In the genomic region with DNA sequence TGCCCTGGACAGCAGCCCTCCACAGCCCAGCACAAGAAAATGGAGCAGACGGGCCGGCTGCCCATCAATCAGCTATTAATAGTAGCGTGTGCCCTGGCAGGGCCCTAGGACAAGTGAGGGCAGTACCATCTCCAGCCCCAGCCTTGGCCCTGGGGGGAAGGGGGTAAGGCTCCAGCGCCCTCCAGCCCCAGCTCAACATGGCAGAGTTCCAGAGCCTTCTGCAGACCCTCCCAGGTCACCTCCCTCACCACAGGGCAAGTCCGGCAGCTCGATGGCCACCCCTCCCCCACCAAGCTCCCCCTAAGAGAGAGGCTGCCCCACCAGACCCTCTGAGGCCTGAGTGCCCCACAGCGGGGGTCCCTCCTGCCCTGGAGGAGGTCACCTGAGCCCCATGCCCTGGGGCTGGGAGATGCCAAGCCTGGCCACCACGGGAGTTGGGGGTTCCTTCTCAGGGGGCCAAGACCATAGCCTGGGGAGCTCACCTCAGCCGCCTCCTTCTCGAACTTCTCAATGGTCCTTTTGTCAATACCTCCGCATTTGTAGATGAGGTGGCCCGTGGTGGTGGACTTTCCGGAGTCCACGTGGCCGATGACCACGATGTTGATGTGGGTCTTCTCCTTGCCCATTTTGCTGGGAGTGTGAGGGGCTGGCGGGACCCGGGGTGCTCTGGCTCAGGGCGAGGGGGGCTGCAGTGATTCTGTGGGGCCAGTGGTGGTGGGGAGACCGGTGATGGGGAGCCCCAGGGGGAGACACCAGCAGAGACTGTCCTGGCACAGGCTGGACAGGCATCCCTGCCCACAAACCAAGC, we compare ENCODE assay signal across 15 cellular contexts. TPM values are rescaled to one million over a fixed set of nuclear protein-coding genes. Genes with fewer than 3 reads are reported as not detected.
DNase-seq lines count a peak whose midpoint lies in the region; ATAC-seq, FAIRE-seq and TF ChIP-seq lines count a peak whose summit lies in the region.
"Had no signal": no experiment of that assay in that cellular context is flagged by ENCODE, and none has a peak within 500 bp of the region (broad histone marks: within the 10 kb centered on the region; RNA-seq: fewer than 3 reads in every experiment).

No MANE protein-coding gene starts in this region.

- H2BK5ac ChIP-seq in IMR-90 (ENCODE audit: low read depth, low read length, poor library complexity, severe bottlenecking): no peak overlapping the region

- CTCF ChIA-PET in IMR-90 (lab: Yijun Ruan, JAX): interaction anchor here (0.9 kb wide), 1 partner anchor 24 kb away, joined by 4 read pairs; no protein-coding TSS in a partner anchor

- no peak overlapping the region for H3K4ac ChIP-seq in IMR-90 (ENCODE audit: low read depth, low read length)

- H3K4me1 ChIP-seq in BLaER1 treated with 17β-estradiol and CSF1 and Interleukin-3, amounts not matched to agents 10 nM and 100 nM: peaks cover 5 to 58% (median 47%) of the 10 kb centered on the region in 10 experiments; a peak in 18 of 20 replicates
- H3K4me1 ChIP-seq in IMR-90 (ENCODE audit: control insufficient read depth, insufficient read depth, low read length) (0 out of 2 replicates have a peak, but pooled peaks cover 3% of the 10 kb centered on the region), endocrine pancreas (ENCODE audit: control insufficient read depth, insufficient read depth, low read length) (no peaks in the 10 kb centered on the region), lower lobe of right lung (peaks cover 22% of the 10 kb centered on the region)

- H4K91ac ChIP-seq in IMR-90 (ENCODE audit: insufficient read depth, low read depth, low read length): no peak overlapping the region

- H3K4me3 ChIP-seq in BLaER1 treated with 17β-estradiol and CSF1 and Interleukin-3, amounts not matched to agents 10 nM and 100 nM: peak overlapping the region in 4 of 10 experiments; percentile 18 to 65 (median 57); a peak in 6 of 20 replicates
- no peak overlapping the region for H3K4me3 ChIP-seq in IMR-90 (ENCODE audit: insufficient read depth, low read depth, low read length)
- H3K4me3 ChIP-seq in endocrine pancreas (ENCODE audit: control insufficient read depth, insufficient read depth, low read length): no peak overlapping the region
- no peak overlapping the region for H3K4me3 ChIP-seq in lower lobe of right lung

- no peak for FAIRE-seq in H54 (lab: Jason Lieb, UNC)
- FAIRE-seq: bronchial epithelial cell had no signal

- intact Hi-C loops in IMR-90 (cut with micrococcal nuclease): no loop called here
- intact Hi-C loops in lower lobe of right lung (cut with DNase I): no loop called here

- peaks cover 0 to 61% (median 27%) of the 10 kb centered on the region in 11 experiments; a peak in 16 of 22 replicates for H4K20me1 ChIP-seq in BLaER1 treated with 17β-estradiol and CSF1 and Interleukin-3, amounts not matched to agents 10 nM and 100 nM
- H4K20me1 ChIP-seq in IMR-90 (ENCODE audit: insufficient read depth, low read length): peaks cover 4% of the 10 kb centered on the region

- peaks cover 52% of the 10 kb centered on the region for H3K27me3 Mint-ChIP-seq in nephron (ENCODE audit: low read depth)

- 100% methylated on average over 5 of the region's 20 CpGs; no CpG with 5 or more reads in 1 of the 2 experiments for WGBS in IMR-90 (ENCODE audit: extremely low coverage in 2 of 2, insufficient read length in 1 of 2), 2 experiments

- H2AK9ac ChIP-seq in IMR-90 (replicated peaks; ENCODE audit: low read depth, low read length, poor library complexity): no peak overlapping the region

- TF ChIP-seq RAD21 in IMR-90 (IDR thresholded peaks at IDR 0.05; ENCODE audit: low read length): no peak

- H3K18ac ChIP-seq in IMR-90 (ENCODE audit: low read depth, low read length): no peak overlapping the region

- H2BK15ac ChIP-seq in IMR-90 (ENCODE audit: low read depth, low read length): no peak overlapping the region

- peaks cover 0 to 32% (median 8%) of the 10 kb centered on the region in 11 experiments; a peak in 11 of 22 replicates for H3K36me3 ChIP-seq in BLaER1 treated with 17β-estradiol and CSF1 and Interleukin-3, amounts not matched to agents 10 nM and 100 nM
- H3K36me3 ChIP-seq in IMR-90 (ENCODE audit: control insufficient read depth, insufficient read depth, low read length): no peaks in the 10 kb centered on the region
- peaks cover 16% of the 10 kb centered on the region for H3K36me3 ChIP-seq in endocrine pancreas (ENCODE audit: control insufficient read depth, insufficient read depth, low read length)
- no peaks in the 10 kb centered on the region for H3K36me3 ChIP-seq in lower lobe of right lung
- H3K36me3 ChIP-seq: stomach had no signal

- no peaks in the 10 kb centered on the region for H3K9me3 Mint-ChIP-seq in nephron

- ATAC-seq in IMR-90 (ENCODE audit: low read depth) (no peak), lower lobe of right lung (no peak)

- H3K79me1 ChIP-seq in IMR-90 (ENCODE audit: low read depth in 1 of 2, low read length in 2 of 2): no peaks in the 10 kb centered on the region

- H3K23ac ChIP-seq in IMR-90 (ENCODE audit: low read depth, low read length): no peak overlapping the region

- no peak for TF ChIP-seq CTCF in IMR-90 (conservative IDR thresholded peaks at IDR 0.05; ENCODE audit: low read depth, low read length)
- no peak for TF ChIP-seq CTCF in nephron (IDR thresholded peaks at IDR 0.05; ENCODE audit: unreplicated experiment in 3 of 3)
- TF ChIP-seq CTCF in lower lobe of right lung (IDR thresholded peaks at IDR 0.05): no peak

- no peak overlapping the region for H4K8ac ChIP-seq in IMR-90 (ENCODE audit: low read depth in 2 of 2, low read length in 2 of 2)

- H3K36me3 Mint-ChIP-seq in nephron (ENCODE audit: low read depth): no peaks in the 10 kb centered on the region

- TF ChIP-seq POLR2A in IMR-90 (IDR thresholded peaks at IDR 0.05; ENCODE audit: low read depth, low read length): no peak
- no peak for TF ChIP-seq POLR2A in H54 (IDR thresholded peaks at IDR 0.05; ENCODE audit: low read depth, low read length)

- no peak overlapping the region for H2BK120ac ChIP-seq in IMR-90 (ENCODE audit: low read depth, low read length)

- no peak overlapping the region; the same call in 1 of the 2 replicates for H2AK5ac ChIP-seq in IMR-90 (ENCODE audit: low read depth, low read length)

- no peak overlapping the region for H3K27ac ChIP-seq in BLaER1 treated with 17β-estradiol and CSF1 and Interleukin-3, amounts not matched to agents 10 nM and 100 nM
- H3K27ac ChIP-seq in IMR-90 (ENCODE audit: insufficient read depth, low read length) (no peak overlapping the region), lower lobe of right lung (no peak overlapping the region)
- H3K27ac ChIP-seq: esophagus muscularis mucosa had no signal

- peak overlapping the region; percentile 66 to 97 (median 89); a peak in 21 of 22 replicates for H3K4me2 ChIP-seq in BLaER1 treated with 17β-estradiol and CSF1 and Interleukin-3, amounts not matched to agents 10 nM and 100 nM
- H3K4me2 ChIP-seq in IMR-90 (ENCODE audit: low read depth, low read length): no peak overlapping the region

- no TSS peak for BruUV-seq in IMR-90 (replicated peaks; lab: Mats Ljungman, UMichigan)

- DNase-seq in IMR-90 (no peak), H54 (ENCODE audit: insufficient read length, low spot score) (no peak), GM03348 (ENCODE audit: low spot score) (no peak), lower lobe of right lung (no peak), DMS 273 treated with DMSO at 0.1 percent for 48 hours (lab: John Stamatoyannopoulos, UW) (no peak)
- DNase-seq: activated CD4-positive, alpha-beta T cell treated with anti-CD3 and anti-CD28 coated beads for 36 hours; GDM1 had no signal

- H3K4me1 Mint-ChIP-seq in nephron: no peaks in the 10 kb centered on the region

- peaks cover 0 to 1% (median 0%) of the 10 kb centered on the region in 11 experiments; a peak in 1 of 22 replicates for H3K9me3 ChIP-seq in BLaER1 treated with 17β-estradiol and CSF1 and Interleukin-3, amounts not matched to agents 10 nM and 100 nM (replicated peaks in 1 of 11)
- no peaks in the 10 kb centered on the region for H3K9me3 ChIP-seq in IMR-90 (ENCODE audit: control insufficient read depth, insufficient read depth, low read length)
- H3K9me3 ChIP-seq in endocrine pancreas (ENCODE audit: control insufficient read depth, low read length): no peaks in the 10 kb centered on the region
- no peaks in the 10 kb centered on the region for H3K9me3 ChIP-seq in lower lobe of right lung
- H3K9me3 ChIP-seq: esophagus muscularis mucosa, stomach had no signal

- peak overlapping the region; percentile 24 to 40 (median 34) for H3K4me3 Mint-ChIP-seq in nephron

- peak overlapping the region; percentile 75 for H2AFZ ChIP-seq in IMR-90 (replicated peaks; ENCODE audit: low read length, poor library complexity)

- H3K56ac ChIP-seq in IMR-90 (ENCODE audit: extremely low read depth, insufficient read depth, low read length): no peak overlapping the region

- H3K14ac ChIP-seq in IMR-90 (replicated peaks; ENCODE audit: low read depth, low read length): no peak overlapping the region

- no peaks in the 10 kb centered on the region for H3K9me1 ChIP-seq in IMR-90 (ENCODE audit: insufficient read depth, low read length)

- no peak overlapping the region for H4K5ac ChIP-seq in IMR-90 (ENCODE audit: low read depth, low read length)

- in situ Hi-C loops in IMR-90 (cut with MboI; ENCODE audit: low sequenced_read_pairs): no loop called here

- no peak overlapping the region for H2BK20ac ChIP-seq in IMR-90 (ENCODE audit: low read depth, low read length)

- H3K27ac Mint-ChIP-seq in nephron: no peak overlapping the region
- H3K27ac Mint-ChIP-seq: activated CD4-positive, alpha-beta T cell treated with anti-CD3 and anti-CD28 coated beads for 36 hours had no signal

- H3K9ac ChIP-seq in BLaER1 treated with 17β-estradiol and CSF1 and Interleukin-3, amounts not matched to agents 10 nM and 100 nM: peak overlapping the region in 3 of 11 experiments; percentile 58 to 72 (median 71); a peak in 2 of 22 replicates
- H3K9ac ChIP-seq in IMR-90 (ENCODE audit: low read depth, low read length): no peak overlapping the region
- peak overlapping the region; percentile 12 for H3K9ac ChIP-seq in endocrine pancreas (ENCODE audit: control insufficient read depth, insufficient read depth, low read length)

- POLR2A ChIA-PET in IMR-90 (lab: Charles Lee; ENCODE audit: unreplicated experiment): interaction anchor here (0.8 kb wide), 1 partner anchor 24 kb away, joined by 3 read pairs; a partner anchor contains a TSS

- H3K27me3 ChIP-seq in BLaER1 treated with 17β-estradiol and CSF1 and Interleukin-3, amounts not matched to agents 10 nM and 100 nM: peaks cover 15 to 42% (median 23%) of the 10 kb centered on the region in 11 experiments
- H3K27me3 ChIP-seq in IMR-90 (ENCODE audit: control insufficient read depth, insufficient read depth, low read length) (peaks cover 19% of the 10 kb centered on the region), endocrine pancreas (ENCODE audit: control insufficient read depth, insufficient read depth, low read length) (no peaks in the 10 kb centered on the region), lower lobe of right lung (ENCODE audit: low read depth) (peaks cover 64% of the 10 kb centered on the region)

- dilution Hi-C loops in IMR-90 (cut with HindIII; ENCODE audit: low sequenced_read_pairs, unreplicated experiment): no loop called here

RNA-seq across cellular contexts. Expression of a gene that starts 1.5 kb away (rescaled TPM):
- total RNA-seq in IMR-90 (2012; rRNA removed) (1.3 and 2.2 TPM in 2 replicates), lower lobe of right lung (0.77 TPM)
- polyA plus RNA-seq in IMR-90 (2012; rRNA removed): 3.2 and 4.6 TPM in 2 replicates
- polyA plus RNA-seq in IMR-90 (2012; cell fraction: cytosol; rRNA removed): 3.8 and 11.2 TPM in 2 replicates
- polyA plus RNA-seq in IMR-90 (2012; cell fraction: nucleus; rRNA removed; ENCODE audit: low replicate concordance): 4.7 and 11.2 TPM in 2 replicates

RNA-seq across cellular contexts. Expression of a gene that starts 23.2 kb away (rescaled TPM):
- 12.9 and 17.2 TPM in 2 replicates for total RNA-seq in IMR-90 (2012; rRNA removed)
- polyA plus RNA-seq in IMR-90 (2012; rRNA removed): 171 and 200 TPM in 2 replicates
- 100 and 301 TPM in 2 replicates for polyA plus RNA-seq in IMR-90 (2012; cell fraction: cytosol; rRNA removed)
- polyA plus RNA-seq in IMR-90 (2012; cell fraction: nucleus; rRNA removed; ENCODE audit: low replicate concordance): 38.4 and 113 TPM in 2 replicates
- total RNA-seq in lower lobe of right lung: 305 TPM

RNA-seq across cellular contexts. Expression of a gene that starts 24.9 kb away (rescaled TPM):
- total RNA-seq in IMR-90 (2012; rRNA removed) (not detected in 2 replicates), lower lobe of right lung (not detected)
- 0.02 TPM in 1 of 2 replicates, not detected in the other for polyA plus RNA-seq in IMR-90 (2012; rRNA removed)
- 0.25 TPM in 1 of 2 replicates, not detected in the other for polyA plus RNA-seq in IMR-90 (2012; cell fraction: cytosol; rRNA removed)
- 0.07 TPM in 1 of 2 replicates, not detected in the other for polyA plus RNA-seq in IMR-90 (2012; cell fraction: nucleus; rRNA removed; ENCODE audit: low replicate concordance)
- total RNA-seq: activated CD4-positive, alpha-beta T cell treated with anti-CD3 and anti-CD28 coated beads for 36 hours; bronchial epithelial cell had no signal
- polyA plus RNA-seq: BJ had no signal

RNA-seq across cellular contexts. Expression of a gene that starts 39.8 kb away (rescaled TPM):
- total RNA-seq in IMR-90 (2012; rRNA removed): not detected in 2 replicates
- 0.07 TPM in 1 of 2 replicates, not detected in the other for polyA plus RNA-seq in IMR-90 (2012; rRNA removed)
- polyA plus RNA-seq in IMR-90 (2012; cell fraction: cytosol; rRNA removed): 0.03 and 0.04 TPM in 2 replicates
- polyA plus RNA-seq in IMR-90 (2012; cell fraction: nucleus; rRNA removed; ENCODE audit: low replicate concordance): 0.19 and 0.28 TPM in 2 replicates
- total RNA-seq in lower lobe of right lung: 4.2 TPM

RNA-seq across cellular contexts. Expression of a gene that starts 50.2 kb away (rescaled TPM):
- total RNA-seq in IMR-90 (2012; rRNA removed): not detected in 2 replicates
- not detected in 2 replicates for polyA plus RNA-seq in IMR-90 (2012; rRNA removed)
- polyA plus RNA-seq in IMR-90 (2012; cell fraction: cytosol; rRNA removed): not detected in 2 replicates
- polyA plus RNA-seq in IMR-90 (2012; cell fraction: nucleus; rRNA removed; ENCODE audit: low replicate concordance): not detected in 2 replicates
- not detected for total RNA-seq in lower lobe of right lung
- total RNA-seq: activated CD4-positive, alpha-beta T cell treated with anti-CD3 and anti-CD28 coated beads for 36 hours; esophagus muscularis mucosa; mononuclear cell had no signal
- polyA plus RNA-seq: BJ had no signal

Comparison
In these comparisons a context has a peak if more than half of its experiments do, and no peak if none do; other contexts are left out.
1. RNA of a gene that starts 23.2 kb away (total RNA-seq): 305 TPM in lower lobe of right lung (single experiment); 12.9 to 17.2 TPM in IMR-90; every median in the first group is over 10 times any median in the second.